ENCODE assay signal across 16 cellular contexts in the genomic region with DNA sequence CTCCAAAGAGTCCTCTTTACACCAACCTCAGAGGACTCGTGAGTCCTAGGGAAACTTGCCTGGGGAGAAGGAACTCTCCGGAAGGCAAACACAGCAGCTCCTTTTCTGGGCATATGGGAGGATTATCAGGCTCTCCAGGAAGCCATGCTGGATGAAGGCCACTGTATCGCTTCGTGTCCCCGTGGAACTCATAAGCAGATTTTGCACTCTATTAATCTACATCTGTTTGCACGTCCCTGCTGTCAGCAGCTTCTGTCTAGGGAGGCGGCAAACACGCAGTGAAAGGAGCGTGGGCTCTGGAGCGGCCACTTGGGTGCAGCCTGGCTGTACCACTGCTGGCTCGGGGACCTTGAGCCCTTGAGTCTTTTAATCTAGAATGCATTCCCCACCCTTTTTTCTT.
A peak's percentile ranks its signal among the peaks of the same experiment; 100 is the strongest.
DNase-seq lines count a peak whose midpoint lies in the region; ATAC-seq, FAIRE-seq and TF ChIP-seq lines count a peak whose summit lies in the region.
"Had no signal": no experiment of that assay in that cellular context is flagged by ENCODE, and none has a peak within 500 bp of the region (broad histone marks: within the 10 kb centered on the region; RNA-seq: fewer than 3 reads in every experiment).

No MANE protein-coding gene starts in this region.

- peaks cover 3 to 38% (median 22%) of the 10 kb centered on the region in 5 donors for H3K27me3 Mint-ChIP-seq in naive thymus-derived CD4-positive, alpha-beta T cell

- H3K27me3 ChIP-seq in GM23248 (replicated peaks; ENCODE audit: insufficient read depth) (peaks cover 32% of the 10 kb centered on the region), K562 (ENCODE audit: control insufficient read depth in 2 of 2, insufficient read depth in 2 of 2, low read length in 2 of 2) (peaks cover 0 to 48% of the 10 kb centered on the region in 2 experiments; a peak in 2 of 5 replicates), heart right ventricle (peaks cover 0 to 4% (median 0%) of the 10 kb centered on the region in 7 donors)
- no peaks in the 10 kb centered on the region for H3K27me3 ChIP-seq in naive thymus-derived CD4-positive, alpha-beta T cell (ENCODE audit: control insufficient read depth in 2 of 2, insufficient read depth in 2 of 2, low read length in 2 of 2)

- no peak for TF ChIP-seq EP300 in K562 (IDR thresholded peaks at IDR 0.05; ENCODE audit: low read length)

- FAIRE-seq in K562 (lab: Jason Lieb, UNC) = no peak
- FAIRE-seq: GM12878 had no signal

- H3K9ac ChIP-seq in GM23248 = no peak overlapping the region
- H3K9ac ChIP-seq in K562 (ENCODE audit: insufficient read depth in 1 of 2, low read depth in 2 of 2, low read length in 2 of 2) = no peak overlapping the region

- BruUV-seq in K562 (replicated peaks; lab: Mats Ljungman, UMichigan) = no TSS peak

- H3K9me1 ChIP-seq in K562 (ENCODE audit: control insufficient read depth, insufficient read depth, low read length) = no peaks in the 10 kb centered on the region

- H3K9me3 Mint-ChIP-seq in naive thymus-derived CD4-positive, alpha-beta T cell = peaks cover 0 to 2% (median 0%) of the 10 kb centered on the region in 11 donors
- H3K9me3 Mint-ChIP-seq: activated naive CD4-positive, alpha-beta T cell treated with anti-CD3 and anti-CD28 coated beads, Interleukin-2, amount 50 U/mL, for 72 hours had no signal

- no peak overlapping the region for H3K27ac ChIP-seq in GM23248
- H3K27ac ChIP-seq in K562 (ENCODE audit: extremely low read depth, low read depth, low read length) = no peak overlapping the region
- peak overlapping the region; percentile 19 to 96 (median 78) for H3K27ac ChIP-seq in heart right ventricle
- no peak overlapping the region for H3K27ac ChIP-seq in naive thymus-derived CD4-positive, alpha-beta T cell (ENCODE audit: low read depth, low read length)

- ATAC-seq in K562 = no peak
- ATAC-seq in heart right ventricle = peak; percentile 36 to 86 (median 67)
- ATAC-seq in sciatic nerve = peak; percentile 31
- ATAC-seq in HG03097 (IDR thresholded peaks at IDR 0.05; ENCODE audit: low FRiP score, unreplicated experiment) = no peak
- no peak for ATAC-seq in naive thymus-derived CD4-positive, alpha-beta T cell
- ATAC-seq: activated naive CD4-positive, alpha-beta T cell treated with anti-CD3 and anti-CD28 coated beads, Interleukin-2, amount 50 U/mL, for 72 hours; GM12878 had no signal

- H3K4me2 ChIP-seq in GM23248 (ENCODE audit: unreplicated experiment) (no peak overlapping the region), K562 (ENCODE audit: insufficient read depth, low read length) (0 out of 2 replicates have a peak overlapping the region, but pooled peaks have one; percentile 2)

- no peaks in the 10 kb centered on the region for H3K9me2 ChIP-seq in GM23248 (ENCODE audit: insufficient read depth)

- H3K4me3 ChIP-seq in GM23248 (no peak overlapping the region), K562 (no peak overlapping the region), heart right ventricle (no peak overlapping the region)
- no peak overlapping the region for H3K4me3 ChIP-seq in naive thymus-derived CD4-positive, alpha-beta T cell (ENCODE audit: low read length)
- H3K4me3 ChIP-seq: GM12878 had no signal

- POLR2A ChIA-PET in K562 (lab: Yijun Ruan, JAX) = interaction anchor here (0.6 kb wide), 2 partner anchors 10 to 206 kb away, joined by 3 to 4 read pairs; no protein-coding TSS in a partner anchor
- POLR2A ChIA-PET in naive thymus-derived CD4-positive, alpha-beta T cell (lab: Charles Lee) = no interaction called here

- TF ChIP-seq POLR2A in K562 (conservative IDR thresholded peaks at IDR 0.05) = no peak

- 7% methylated on average over 11 of the region's 11 CpGs for WGBS in GM23248 (ENCODE audit: low coverage in 1 of 2, low lambda C conversion rate in 2 of 2, missing lambda C conversion rate in 2 of 2), 2 experiments
- WGBS in K562 (ENCODE audit: insufficient coverage, low coverage, missing lambda C conversion rate) = 1% methylated on average over 11 of the region's 11 CpGs
- 18 to 20% methylated on average over 11 of the region's 11 CpGs for WGBS in heart right ventricle, 2 donors

- H3K9me3 ChIP-seq in GM23248 (ENCODE audit: low read depth) (no peaks in the 10 kb centered on the region), K562 (replicated peaks; ENCODE audit: control insufficient read depth, insufficient read depth, low read depth, low read length) (no peaks in the 10 kb centered on the region), heart right ventricle (no peaks in the 10 kb centered on the region)
- H3K9me3 ChIP-seq in naive thymus-derived CD4-positive, alpha-beta T cell (ENCODE audit: control insufficient read depth in 2 of 3, low read length in 3 of 3) = no peaks in the 10 kb centered on the region

- peaks cover 0 to 15% (median 0%) of the 10 kb centered on the region in 7 donors for H3K4me1 Mint-ChIP-seq in naive thymus-derived CD4-positive, alpha-beta T cell
- H3K4me1 Mint-ChIP-seq: B cell had no signal

- H3K27ac Mint-ChIP-seq in naive thymus-derived CD4-positive, alpha-beta T cell = no peak overlapping the region
- H3K27ac Mint-ChIP-seq: activated naive CD4-positive, alpha-beta T cell treated with anti-CD3 and anti-CD28 coated beads, Interleukin-2, amount 50 U/mL, for 72 hours; B cell had no signal

- no peaks in the 10 kb centered on the region for H3F3A ChIP-seq in GM23248 (ENCODE audit: insufficient read depth)

- no peak overlapping the region for H3K4me3 Mint-ChIP-seq in naive thymus-derived CD4-positive, alpha-beta T cell
- H3K4me3 Mint-ChIP-seq: B cell had no signal

- no peaks in the 10 kb centered on the region for H4K20me1 ChIP-seq in GM23248 (ENCODE audit: insufficient read depth)
- H4K20me1 ChIP-seq in K562 (replicated peaks; ENCODE audit: control insufficient read depth, insufficient read depth, low read length) = peaks cover 3% of the 10 kb centered on the region; the same call in 1 of the 2 replicates

- H2AFZ ChIP-seq in GM23248 = no peak overlapping the region
- no peak overlapping the region for H2AFZ ChIP-seq in K562 (ENCODE audit: low read depth, low read length)

- TF ChIP-seq RAD21 in K562 (CRISPR knock-in tag; conservative IDR thresholded peaks at IDR 0.05 in 1 of 2, IDR thresholded peaks at IDR 0.05 in 1 of 2) = no peak

- in situ Hi-C loops in GM23248 (cut with MboI) = no loop called here
- in situ Hi-C loops in K562 (cut with MboI) = no loop called here

- intact Hi-C loops in K562 (cut with micrococcal nuclease) = no loop called here
- intact Hi-C loops in heart right ventricle (cut with DNase I) = loop anchor here in 1 of 10 donors (5.0 kb wide), 2 partner anchors 41 to 101 kb away; a partner anchor contains a TSS
- intact Hi-C loops in sciatic nerve (cut with DNase I) = no loop called here
- intact Hi-C loops in naive thymus-derived CD4-positive, alpha-beta T cell (cut with micrococcal nuclease) = no loop called here

- H3K79me2 ChIP-seq in GM23248 (ENCODE audit: insufficient read depth) (no peaks in the 10 kb centered on the region), K562 (ENCODE audit: control insufficient read depth, insufficient read depth, low read length) (no peaks in the 10 kb centered on the region)

- CTCF ChIA-PET in K562 (lab: Yijun Ruan, JAX; ENCODE audit: low intra/inter-chr PET ratio) = no interaction called here
- CTCF ChIA-PET in naive thymus-derived CD4-positive, alpha-beta T cell (lab: Charles Lee) = no interaction called here

- no peak for TF ChIP-seq CTCF in K562 (IDR thresholded peaks at IDR 0.05 in 2 of 3, conservative IDR thresholded peaks at IDR 0.05 in 1 of 3; ENCODE audit: insufficient read depth in 2 of 3, low read depth in 1 of 3, low read length in 3 of 3)
- TF ChIP-seq CTCF in heart right ventricle (IDR thresholded peaks at IDR 0.05) = peak in 3 of 9 donors; percentile 28 to 33 (median 31)

- no peaks in the 10 kb centered on the region for H3K4me1 ChIP-seq in GM23248 (ENCODE audit: insufficient read depth)
- no peaks in the 10 kb centered on the region; a peak in 1 of 5 replicates for H3K4me1 ChIP-seq in K562 (replicated peaks in 1 of 2; ENCODE audit: control insufficient read depth in 2 of 2, insufficient read depth in 2 of 2, low read length in 2 of 2)
- peaks cover 36 to 100% (median 75%) of the 10 kb centered on the region in 9 donors for H3K4me1 ChIP-seq in heart right ventricle
- no peaks in the 10 kb centered on the region for H3K4me1 ChIP-seq in naive thymus-derived CD4-positive, alpha-beta T cell (ENCODE audit: control insufficient read depth in 2 of 2, insufficient read depth in 2 of 2, low read length in 2 of 2)

- H3K36me3 ChIP-seq in GM23248 (ENCODE audit: low read depth) (no peaks in the 10 kb centered on the region), K562 (ENCODE audit: control insufficient read depth, insufficient read depth, low read length) (no peaks in the 10 kb centered on the region), heart right ventricle (peaks cover 0 to 4% (median 0%) of the 10 kb centered on the region in 9 donors)
- H3K36me3 ChIP-seq in naive thymus-derived CD4-positive, alpha-beta T cell (ENCODE audit: control insufficient read depth in 2 of 3, insufficient read depth in 3 of 3, low read length in 3 of 3) = no peaks in the 10 kb centered on the region

- DNase-seq in GM23248 = peak; percentile 26
- DNase-seq in K562 (ENCODE audit: extremely low read depth in 1 of 4, low spot score in 3 of 4) = no peak
- peak; percentile 58 to 68 for DNase-seq in heart right ventricle
- DNase-seq in sciatic nerve (ENCODE audit: low spot score) = no peak
- no peak for DNase-seq in HPDE6-E6E7 (ENCODE audit: extremely low spot score)
- no peak for DNase-seq in naive thymus-derived CD4-positive, alpha-beta T cell
- DNase-seq in germinal center (ENCODE audit: low spot score) = no peak
- DNase-seq: activated CD8-positive, alpha-beta memory T cell treated with anti-CD3 and anti-CD28 coated beads, Interleukin-2, amount 50 U/mL, for 4 hours; KG1; mesenchymal stem cell; NCI-H187 treated with DMSO at 0.1 percent for 48 hours; stimulated activated CD4-positive, alpha-beta T cell treated with anti-CD3 and anti-CD28 coated beads, Interleukin-1b, Interleukin-23, amount 100 ng/mL, for 48 hours had no signal

- H3K36me3 Mint-ChIP-seq in naive thymus-derived CD4-positive, alpha-beta T cell = no peaks in the 10 kb centered on the region
- H3K36me3 Mint-ChIP-seq: activated naive CD4-positive, alpha-beta T cell treated with anti-CD3 and anti-CD28 coated beads, Interleukin-2, amount 50 U/mL, for 72 hours had no signal

TF ChIP-seq in K562, 482 proteins besides CTCF, POLR2A, EP300 and RAD21 (continues in another document):
- no peak for TF ChIP-seq POLR2AphosphoS5 (IDR thresholded peaks at IDR 0.05; ENCODE audit: control insufficient read depth, insufficient read depth, low read depth, low read length)
- TF ChIP-seq ZNF79 (CRISPR knock-in tag; IDR thresholded peaks at IDR 0.05; ENCODE audit: low read depth) = no peak
- no peak for TF ChIP-seq KLF1 (tag; IDR thresholded peaks at IDR 0.05)
- no peak for TF ChIP-seq ILF3 (IDR thresholded peaks at IDR 0.05; ENCODE audit: borderline replicate concordance)
- no peak for TF ChIP-seq MYC (IDR thresholded peaks at IDR 0.05; ENCODE audit: low read depth, low read length)
- no peak for TF ChIP-seq MYC (CRISPR knock-in tag; IDR thresholded peaks at IDR 0.05; ENCODE audit: borderline replicate concordance, low read depth)

Comparison
In these comparisons a context has a peak if more than half of its experiments do, and no peak if none do; other contexts are left out.
1. DNase-seq: peak in GM23248 (single experiment) and heart right ventricle (2 of 2); none in K562 (0 of 4), sciatic nerve (single experiment), HPDE6-E6E7 (single experiment), naive thymus-derived CD4-positive, alpha-beta T cell (0 of 9) and germinal center (single experiment).
2. H3K27ac ChIP-seq: peak in heart right ventricle (10 of 10); none in GM23248 (single experiment), K562 (single experiment) and naive thymus-derived CD4-positive, alpha-beta T cell (single experiment).
3. ATAC-seq: peak in heart right ventricle (8 of 8) and sciatic nerve (single experiment); none in K562 (single experiment), HG03097 (single experiment) and naive thymus-derived CD4-positive, alpha-beta T cell (single experiment).